In the genomic region with DNA sequence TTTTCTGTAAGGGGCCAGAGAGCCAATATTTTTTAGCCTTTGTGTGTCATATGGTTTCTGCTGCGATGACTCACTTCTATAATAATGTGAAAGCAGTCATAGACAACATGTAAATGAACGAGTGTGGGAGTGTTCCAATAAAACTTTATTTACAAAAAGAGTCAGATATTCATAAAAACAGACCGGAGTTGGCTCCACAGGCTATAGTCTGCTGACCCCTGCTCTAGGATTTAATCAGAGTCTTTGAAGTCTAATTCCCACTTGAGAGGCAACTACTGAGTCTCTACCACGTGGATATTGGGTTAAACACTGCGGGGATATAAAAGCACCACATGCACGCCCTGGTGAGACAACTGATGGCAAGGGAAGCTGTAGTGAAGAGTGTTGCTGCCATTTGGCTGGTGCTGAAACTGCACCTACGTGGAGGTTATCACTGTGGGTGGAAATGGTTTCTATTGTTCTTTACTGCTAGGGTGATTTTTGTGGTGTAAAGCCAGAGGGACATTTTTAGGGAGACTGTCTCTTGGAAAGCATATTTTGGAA, we compare ENCODE assay signal across 9 cellular contexts. TPM values are rescaled to one million over a fixed set of nuclear protein-coding genes. Genes with fewer than 3 reads are reported as not detected.
DNase-seq lines count a peak whose midpoint lies in the region; ATAC-seq and TF ChIP-seq lines count a peak whose summit lies in the region.
"Had no signal": no experiment of that assay in that cellular context is flagged by ENCODE, and none has a peak within 500 bp of the region (broad histone marks: within the 10 kb centered on the region; RNA-seq: fewer than 3 reads in every experiment).

No MANE protein-coding gene starts in this region.

- intact Hi-C loops in adrenal gland (cut with DNase I), result no loop called here

- H3K9me3 ChIP-seq in adrenal gland (replicated peaks in 1 of 3), result no peaks in the 10 kb centered on the region

- peaks cover 9 to 11% of the 10 kb centered on the region in 2 donors for H3K4me1 ChIP-seq in adrenal gland (replicated peaks in 1 of 2)

- no peak for TF ChIP-seq CTCF in AG10803 (conservative IDR thresholded peaks at IDR 0.05; ENCODE audit: low read length)
- TF ChIP-seq CTCF in adrenal gland (IDR thresholded peaks at IDR 0.05), result no peak

- 65 to 79% (median 70%) methylated on average over 7 of the region's 7 CpGs for WGBS in adrenal gland, 4 donors

- no peak for TF ChIP-seq POLR2A in adrenal gland (IDR thresholded peaks at IDR 0.05)

- ATAC-seq in GM18909 (IDR thresholded peaks at IDR 0.05; ENCODE audit: poor library complexity, unreplicated experiment), result peak; percentile 41
- no peak for ATAC-seq in GM18907 (IDR thresholded peaks at IDR 0.05; ENCODE audit: unreplicated experiment)
- ATAC-seq: left cardiac atrium had no signal

- peak; percentile 20 for DNase-seq in AG10803 (ENCODE audit: low read depth)
- peak; percentile 41 for DNase-seq in RPMI7951 (ENCODE audit: low read depth)
- DNase-seq in central memory CD4-positive, alpha-beta T cell, result peak; percentile 41
- DNase-seq in HT-29 (ENCODE audit: low spot score), result no peak
- no peak for DNase-seq in GOT3 (lab: John Stamatoyannopoulos, UW)
- no peak for DNase-seq in adrenal gland
- DNase-seq: left cardiac atrium had no signal

- no peak overlapping the region for H3K4me3 ChIP-seq in AG10803 (ENCODE audit: low read length)
- H3K4me3 ChIP-seq in adrenal gland, result no peak overlapping the region

- H3K36me3 ChIP-seq in adrenal gland (replicated peaks in 1 of 2), result no peaks in the 10 kb centered on the region

- H3K27me3 ChIP-seq in adrenal gland, result no peaks in the 10 kb centered on the region

- peak overlapping the region in 1 of 5 donors; percentile 31 for H3K27ac ChIP-seq in adrenal gland

RNA-seq across cellular contexts. Expression of gene NINJ2, which starts 3.6 kb away (rescaled TPM):
- 4.1 and 6.9 TPM in 2 replicates for total RNA-seq in RPMI7951 (2014; rRNA removed; shearing (Covaris generic))
- 8.6 and 10.9 TPM in 2 replicates for total RNA-seq in HT-29 (2014; rRNA removed; shearing (Covaris generic))
- 1 to 10 TPM; 1.1 to 9.1 (median 2.2) TPM for total RNA-seq in adrenal gland
- polyA plus RNA-seq in adrenal gland, result 1 to 10 TPM; 1.8 to 2.5 (median 2.0) TPM

Comparison
In these comparisons a context has a peak if more than half of its experiments do, and no peak if none do; other contexts are left out.
1. DNase-seq: peak in AG10803 (single experiment), RPMI7951 (single experiment) and central memory CD4-positive, alpha-beta T cell (single experiment); none in HT-29 (single experiment), GOT3 (single experiment) and adrenal gland (0 of 7).